Comparison of ENCODE assay signal across 8 cellular contexts in the genomic region with DNA sequence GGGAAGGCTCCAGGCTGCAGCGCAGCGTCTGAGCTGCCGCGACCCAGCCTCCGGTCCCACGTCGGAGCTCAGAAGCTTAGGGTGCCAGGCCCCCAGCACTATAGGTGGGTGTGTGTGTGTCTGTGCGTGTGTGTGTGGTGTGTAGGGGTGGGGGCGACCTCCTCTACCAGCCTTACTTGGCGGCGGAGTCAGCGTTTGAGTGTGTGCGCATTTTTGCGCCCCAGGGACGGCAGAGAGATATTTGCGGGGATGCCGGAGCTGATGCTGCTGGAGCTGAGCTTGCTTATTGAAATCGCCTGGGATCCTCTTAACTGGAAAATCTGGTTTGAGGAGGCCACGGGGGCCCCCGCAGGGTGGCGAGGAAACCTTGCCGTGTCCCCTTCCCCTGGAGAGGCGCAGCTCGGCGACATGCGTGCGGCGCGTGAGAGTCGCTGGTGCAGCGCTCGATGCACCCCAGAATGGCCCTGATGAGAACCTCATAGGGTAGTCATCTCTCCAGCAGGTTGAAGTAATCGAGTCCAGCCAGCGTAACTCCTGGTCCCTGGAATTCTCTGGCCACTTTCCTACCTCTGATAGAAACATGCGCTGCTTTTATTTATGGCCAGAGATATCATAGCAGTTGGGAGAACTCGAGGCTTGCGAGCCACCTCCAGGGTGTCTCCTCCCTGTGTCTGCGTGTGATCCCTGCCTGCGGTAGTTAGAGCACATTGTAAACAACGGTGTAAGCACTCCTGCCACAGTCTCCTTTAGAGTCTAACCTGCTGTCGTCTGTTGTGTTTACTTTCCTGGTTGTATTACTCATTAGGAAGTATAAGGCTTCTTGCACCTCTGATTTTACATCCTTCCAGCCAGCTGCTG. TPM values are rescaled to one million over a fixed set of nuclear protein-coding genes. Genes with fewer than 3 reads are reported as not detected.
A peak's percentile ranks its signal among the peaks of the same experiment; 100 is the strongest.
DNase-seq lines count a peak whose midpoint lies in the region; ATAC-seq and TF ChIP-seq lines count a peak whose summit lies in the region.

No MANE protein-coding gene starts in this region.

- no peaks in the 10 kb centered on the region for H3K9me3 Mint-ChIP-seq in chondrocyte (ENCODE audit: low read depth)
- H3K9me3 Mint-ChIP-seq in stimulated activated naive CD8-positive, alpha-beta T cell treated with anti-CD3 and anti-CD28 coated beads, Interleukin-15, amount 100 ng/mL, for 72 hours: no peaks in the 10 kb centered on the region

- no peak for DNase-seq in Right ventricle myocardium inferior (ENCODE audit: missing footprints)
- no peak for DNase-seq in Right ventricle myocardium superior
- no peak for DNase-seq in chondrocyte (ENCODE audit: low spot score)
- peak; percentile 68 for DNase-seq in medulla oblongata (ENCODE audit: extremely low spot score)
- DNase-seq in ACHN: no peak
- DNase-seq in hepatic stellate cell (ENCODE audit: low spot score): no peak
- no peak for DNase-seq in stimulated activated naive CD8-positive, alpha-beta T cell treated with anti-CD3 and anti-CD28 coated beads, Interleukin-15, amount 100 ng/mL, for 72 hours

- H3K4me3 Mint-ChIP-seq in chondrocyte (ENCODE audit: unreplicated experiment): peak overlapping the region; percentile 100
- no peak overlapping the region for H3K4me3 Mint-ChIP-seq in stimulated activated naive CD8-positive, alpha-beta T cell treated with anti-CD3 and anti-CD28 coated beads, Interleukin-15, amount 100 ng/mL, for 72 hours

- H3K36me3 Mint-ChIP-seq in chondrocyte (ENCODE audit: low read depth): peaks cover 1% of the 10 kb centered on the region

- in situ Hi-C loops in ACHN (cut with HindIII; ENCODE audit: low pct_ligation_motif_present, low pct_unique_long_range_greater_than_20kb, low sequenced_read_pairs): no loop called here

- peaks cover 35% of the 10 kb centered on the region for H3K4me1 Mint-ChIP-seq in chondrocyte (ENCODE audit: low read depth)
- H3K4me1 Mint-ChIP-seq in stimulated activated naive CD8-positive, alpha-beta T cell treated with anti-CD3 and anti-CD28 coated beads, Interleukin-15, amount 100 ng/mL, for 72 hours: peaks cover 24% of the 10 kb centered on the region

- H3K27ac Mint-ChIP-seq in chondrocyte (ENCODE audit: unreplicated experiment): peak overlapping the region; percentile 8
- H3K27ac Mint-ChIP-seq in stimulated activated naive CD8-positive, alpha-beta T cell treated with anti-CD3 and anti-CD28 coated beads, Interleukin-15, amount 100 ng/mL, for 72 hours: no peak overlapping the region

- peak; percentile 18 for ATAC-seq in Right ventricle myocardium inferior
- no peak for ATAC-seq in Right ventricle myocardium superior (ENCODE audit: poor library complexity)
- ATAC-seq in stimulated activated naive CD8-positive, alpha-beta T cell treated with anti-CD3 and anti-CD28 coated beads, Interleukin-15, amount 100 ng/mL, for 72 hours: no peak
- ATAC-seq in HG03159 (IDR thresholded peaks at IDR 0.05; ENCODE audit: unreplicated experiment): no peak

- peaks cover 13% of the 10 kb centered on the region for H3K27me3 Mint-ChIP-seq in chondrocyte (ENCODE audit: low read depth)
- peaks cover 56% of the 10 kb centered on the region for H3K27me3 Mint-ChIP-seq in stimulated activated naive CD8-positive, alpha-beta T cell treated with anti-CD3 and anti-CD28 coated beads, Interleukin-15, amount 100 ng/mL, for 72 hours

- intact Hi-C loops in Right ventricle myocardium inferior (cut with DNase I): no loop called here
- intact Hi-C loops in Right ventricle myocardium superior (cut with DNase I): no loop called here

- no peak for TF ChIP-seq CTCF in chondrocyte (IDR thresholded peaks at IDR 0.05)

RNA-seq across cellular contexts. Expression of a gene that starts 2.7 kb away (rescaled TPM):
- 3.7 TPM for total RNA-seq in Right ventricle myocardium inferior
- 3.0 TPM for total RNA-seq in Right ventricle myocardium superior
- 10.0 to 19.6 TPM (median 11.6 TPM) in 3 replicates for total RNA-seq in chondrocyte
